1 cellular context compared by ENCODE assay signal in genomic region chr19:48935864-48936263, GRCh38.
TF ChIP-seq lines count a peak whose summit lies in the region.

No MANE protein-coding gene starts in this region.

TF ChIP-seq in HepG2, 621 proteins besides CTCF, POLR2A, EP300 and RAD21:
- no peak for TF ChIP-seq ZZZ3 (CRISPR knock-in tag; IDR thresholded peaks at IDR 0.05; ENCODE audit: borderline replicate concordance)
- peak; percentile 8; the same call in 1 of the 2 replicates for TF ChIP-seq ZBTB33 (CRISPR knock-in tag; IDR thresholded peaks at IDR 0.05)
